1 cellular context compared by ENCODE assay signal in genomic region chr19:41352279-41352608, GRCh38.
A peak's percentile ranks its signal among the peaks of the same experiment; 100 is the strongest.
TF ChIP-seq lines count a peak whose summit lies in the region.

No MANE protein-coding gene starts in this region.

TF ChIP-seq in GM12878, 131 proteins besides CTCF, POLR2A, EP300 and RAD21:
- TF ChIP-seq EED (IDR thresholded peaks at IDR 0.05; ENCODE audit: low read depth) (no peak), MTA2 (IDR thresholded peaks at IDR 0.05; ENCODE audit: low read depth) (0 out of 2 replicates have a peak, but pooled peaks have one; percentile 36), ATF7 (IDR thresholded peaks at IDR 0.05; ENCODE audit: low read depth) (0 out of 2 replicates have a peak, but pooled peaks have one; percentile 23), MAX (IDR thresholded peaks at IDR 0.05; ENCODE audit: low read depth, low read length) (0 out of 2 replicates have a peak, but pooled peaks have one; percentile 34), TCF3 (IDR thresholded peaks at IDR 0.05; ENCODE audit: borderline replicate concordance, insufficient read depth, low read depth, low read length) (no peak), POU2F2 (IDR thresholded peaks at IDR 0.05; ENCODE audit: borderline replicate concordance, low read depth, low read length) (no peak), ESRRA (IDR thresholded peaks at IDR 0.05; ENCODE audit: low read length) (no peak), PKNOX1 (IDR thresholded peaks at IDR 0.05) (peak; percentile 55; the same call in 1 of the 2 replicates)
TF ChIP-seq in GM12878: peak in this region for 4.
